1 cellular context compared by ENCODE assay signal in the genomic region with DNA sequence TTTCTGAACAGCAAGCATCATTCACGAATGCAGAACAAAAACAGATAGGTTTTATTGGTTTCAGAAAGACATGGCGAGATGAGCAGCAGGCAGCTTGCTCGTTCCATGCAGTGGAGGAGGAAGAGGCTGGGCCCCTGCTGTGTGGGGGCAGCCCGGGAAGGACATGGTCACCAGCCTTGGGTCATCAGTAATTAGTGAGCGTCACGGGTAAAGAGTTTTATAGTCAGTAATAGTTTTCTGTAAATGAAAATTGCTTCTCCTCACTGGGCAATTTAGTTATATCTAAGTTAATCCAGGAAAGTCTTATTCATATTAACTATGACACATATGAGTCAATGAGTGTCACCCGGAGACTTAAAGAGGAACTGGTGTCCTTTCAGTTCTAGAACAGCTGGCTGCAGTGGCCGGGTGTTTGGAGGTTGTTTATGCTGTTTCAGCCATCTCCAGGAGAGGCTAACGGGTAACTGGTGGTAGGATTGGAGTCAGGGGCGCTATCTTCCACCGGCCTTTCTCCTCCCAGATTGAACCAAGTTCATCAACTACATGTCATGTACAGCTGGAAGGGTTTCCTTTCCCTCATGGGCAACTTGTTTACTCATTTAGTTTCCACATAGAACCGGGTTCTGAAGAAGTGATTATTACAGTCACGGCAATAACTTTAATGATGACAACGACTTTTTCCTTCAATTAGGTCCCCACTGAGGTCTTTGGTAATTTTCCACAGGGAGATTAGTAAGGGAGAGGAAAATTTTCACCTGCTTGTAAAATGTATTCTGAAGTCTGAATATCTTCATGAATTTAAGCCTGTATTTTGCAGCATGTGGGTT.
TF ChIP-seq lines count a peak whose summit lies in the region.

No MANE protein-coding gene starts in this region.

TF ChIP-seq in GM12878, 131 proteins besides CTCF, POLR2A, EP300 and RAD21 (continued from another document and continues in another):
- TF ChIP-seq MTA2 (IDR thresholded peaks at IDR 0.05; ENCODE audit: low read depth) (peak; percentile 89), SPI1 (IDR thresholded peaks at IDR 0.05; ENCODE audit: borderline replicate concordance, insufficient read depth, low read depth, low read length) (peak; percentile 98), TCF12 (IDR thresholded peaks at IDR 0.05; ENCODE audit: low read depth, low read length) (peak; percentile 99), STAT1 (conservative IDR thresholded peaks at IDR 0.05) (no peak), FOXM1 (IDR thresholded peaks at IDR 0.05; ENCODE audit: low read depth, low read length) (peak; percentile 75), YY1 (IDR thresholded peaks at IDR 0.05; ENCODE audit: low read depth, low read length) (0 out of 2 replicates have a peak, but pooled peaks have one; percentile 50), MEF2B (IDR thresholded peaks at IDR 0.05; ENCODE audit: partially characterized antibody, poor library complexity, severe bottlenecking) (no peak), RBBP5 (conservative IDR thresholded peaks at IDR 0.05) (peak; percentile 59; the same call in 1 of the 2 replicates), CREB1 (IDR thresholded peaks at IDR 0.05; ENCODE audit: low read depth) (no peak; the same call in 1 of the 2 replicates), ZNF24 (IDR thresholded peaks at IDR 0.05) (no peak), SUPT20H (IDR thresholded peaks at IDR 0.05; ENCODE audit: borderline replicate concordance, control insufficient read depth, low read depth, low read length) (no peak), NFIC (IDR thresholded peaks at IDR 0.05; ENCODE audit: low read depth, low read length) (peak; percentile 86), NR2C1 (IDR thresholded peaks at IDR 0.05) (no peak), MEF2A (IDR thresholded peaks at IDR 0.05; ENCODE audit: insufficient read depth, low read depth, low read length) (no peak), BRCA1 (IDR thresholded peaks at IDR 0.05; ENCODE audit: low read depth, low read length) (no peak), CBFB (IDR thresholded peaks at IDR 0.05; ENCODE audit: low read depth) (peak; percentile 41; the same call in 1 of the 2 replicates), EGR1 (IDR thresholded peaks at IDR 0.05; ENCODE audit: borderline replicate concordance in 1 of 2, low read depth in 2 of 2, low read length in 2 of 2) (no peak), IRF4 (IDR thresholded peaks at IDR 0.05; ENCODE audit: low read depth, low read length) (peak; percentile 93), NRF1 (conservative IDR thresholded peaks at IDR 0.05; ENCODE audit: low read depth, low read length) (no peak), NBN (IDR thresholded peaks at IDR 0.05) (peak; percentile 54; the same call in 1 of the 2 replicates), POU2F2 (IDR thresholded peaks at IDR 0.05; ENCODE audit: borderline replicate concordance, low read depth, low read length) (peak; percentile 76; the same call in 2 of the 3 replicates), ASH2L (IDR thresholded peaks at IDR 0.05; ENCODE audit: borderline replicate concordance, low read depth) (no peak), GABPA (IDR thresholded peaks at IDR 0.05; ENCODE audit: low read depth) (no peak), DPF2 (IDR thresholded peaks at IDR 0.05) (peak; percentile 96), EED (IDR thresholded peaks at IDR 0.05; ENCODE audit: low read depth) (peak; percentile 59; the same call in 1 of the 2 replicates), MYC (IDR thresholded peaks at IDR 0.05; ENCODE audit: insufficient read depth, insufficient read length, insufficient replicate concordance, low read length, severe bottlenecking) (no peak), IKZF1 (conservative IDR thresholded peaks at IDR 0.05) (peak; percentile 63), IKZF2 (IDR thresholded peaks at IDR 0.05) (peak; percentile 58 to 68; a peak in 2 of 4 replicates), PAX5 (IDR thresholded peaks at IDR 0.05; ENCODE audit: borderline replicate concordance, low read depth, low read length) (peak; percentile 86), MYB (IDR thresholded peaks at IDR 0.05; ENCODE audit: borderline replicate concordance, low read depth, low read length) (no peak), CREM (IDR thresholded peaks at IDR 0.05; ENCODE audit: low read depth) (peak; percentile 80), JUNB (IDR thresholded peaks at IDR 0.05) (peak; percentile 97), JUND (IDR thresholded peaks at IDR 0.05; ENCODE audit: low read depth, low read length) (peak; percentile 65), SREBF1 (IDR thresholded peaks at IDR 0.05; ENCODE audit: low read length) (no peak), GATAD2B (conservative IDR thresholded peaks at IDR 0.05; ENCODE audit: low read depth) (no peak), ZNF217 (IDR thresholded peaks at IDR 0.05) (0 out of 2 replicates have a peak, but pooled peaks have one; percentile 37)
- TF ChIP-seq, protein P1, sequence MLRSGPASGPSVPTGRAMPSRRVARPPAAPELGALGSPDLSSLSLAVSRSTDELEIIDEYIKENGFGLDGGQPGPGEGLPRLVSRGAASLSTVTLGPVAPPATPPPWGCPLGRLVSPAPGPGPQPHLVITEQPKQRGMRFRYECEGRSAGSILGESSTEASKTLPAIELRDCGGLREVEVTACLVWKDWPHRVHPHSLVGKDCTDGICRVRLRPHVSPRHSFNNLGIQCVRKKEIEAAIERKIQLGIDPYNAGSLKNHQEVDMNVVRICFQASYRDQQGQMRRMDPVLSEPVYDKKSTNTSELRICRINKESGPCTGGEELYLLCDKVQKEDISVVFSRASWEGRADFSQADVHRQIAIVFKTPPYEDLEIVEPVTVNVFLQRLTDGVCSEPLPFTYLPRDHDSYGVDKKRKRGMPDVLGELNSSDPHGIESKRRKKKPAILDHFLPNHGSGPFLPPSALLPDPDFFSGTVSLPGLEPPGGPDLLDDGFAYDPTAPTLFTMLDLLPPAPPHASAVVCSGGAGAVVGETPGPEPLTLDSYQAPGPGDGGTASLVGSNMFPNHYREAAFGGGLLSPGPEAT (IDR thresholded peaks at IDR 0.05; ENCODE audit: low read depth) = peak; percentile 70
- TF ChIP-seq, protein P2, sequence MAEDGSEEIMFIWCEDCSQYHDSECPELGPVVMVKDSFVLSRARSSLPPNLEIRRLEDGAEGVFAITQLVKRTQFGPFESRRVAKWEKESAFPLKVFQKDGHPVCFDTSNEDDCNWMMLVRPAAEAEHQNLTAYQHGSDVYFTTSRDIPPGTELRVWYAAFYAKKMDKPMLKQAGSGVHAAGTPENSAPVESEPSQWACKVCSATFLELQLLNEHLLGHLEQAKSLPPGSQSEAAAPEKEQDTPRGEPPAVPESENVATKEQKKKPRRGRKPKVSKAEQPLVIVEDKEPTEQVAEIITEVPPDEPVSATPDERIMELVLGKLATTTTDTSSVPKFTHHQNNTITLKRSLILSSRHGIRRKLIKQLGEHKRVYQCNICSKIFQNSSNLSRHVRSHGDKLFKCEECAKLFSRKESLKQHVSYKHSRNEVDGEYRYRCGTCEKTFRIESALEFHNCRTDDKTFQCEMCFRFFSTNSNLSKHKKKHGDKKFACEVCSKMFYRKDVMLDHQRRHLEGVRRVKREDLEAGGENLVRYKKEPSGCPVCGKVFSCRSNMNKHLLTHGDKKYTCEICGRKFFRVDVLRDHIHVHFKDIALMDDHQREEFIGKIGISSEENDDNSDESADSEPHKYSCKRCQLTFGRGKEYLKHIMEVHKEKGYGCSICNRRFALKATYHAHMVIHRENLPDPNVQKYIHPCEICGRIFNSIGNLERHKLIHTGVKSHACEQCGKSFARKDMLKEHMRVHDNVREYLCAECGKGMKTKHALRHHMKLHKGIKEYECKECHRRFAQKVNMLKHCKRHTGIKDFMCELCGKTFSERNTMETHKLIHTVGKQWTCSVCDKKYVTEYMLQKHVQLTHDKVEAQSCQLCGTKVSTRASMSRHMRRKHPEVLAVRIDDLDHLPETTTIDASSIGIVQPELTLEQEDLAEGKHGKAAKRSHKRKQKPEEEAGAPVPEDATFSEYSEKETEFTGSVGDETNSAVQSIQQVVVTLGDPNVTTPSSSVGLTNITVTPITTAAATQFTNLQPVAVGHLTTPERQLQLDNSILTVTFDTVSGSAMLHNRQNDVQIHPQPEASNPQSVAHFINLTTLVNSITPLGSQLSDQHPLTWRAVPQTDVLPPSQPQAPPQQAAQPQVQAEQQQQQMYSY (CRISPR knock-in tag; IDR thresholded peaks at IDR 0.05) = no peak
- TF ChIP-seq, protein P3, sequence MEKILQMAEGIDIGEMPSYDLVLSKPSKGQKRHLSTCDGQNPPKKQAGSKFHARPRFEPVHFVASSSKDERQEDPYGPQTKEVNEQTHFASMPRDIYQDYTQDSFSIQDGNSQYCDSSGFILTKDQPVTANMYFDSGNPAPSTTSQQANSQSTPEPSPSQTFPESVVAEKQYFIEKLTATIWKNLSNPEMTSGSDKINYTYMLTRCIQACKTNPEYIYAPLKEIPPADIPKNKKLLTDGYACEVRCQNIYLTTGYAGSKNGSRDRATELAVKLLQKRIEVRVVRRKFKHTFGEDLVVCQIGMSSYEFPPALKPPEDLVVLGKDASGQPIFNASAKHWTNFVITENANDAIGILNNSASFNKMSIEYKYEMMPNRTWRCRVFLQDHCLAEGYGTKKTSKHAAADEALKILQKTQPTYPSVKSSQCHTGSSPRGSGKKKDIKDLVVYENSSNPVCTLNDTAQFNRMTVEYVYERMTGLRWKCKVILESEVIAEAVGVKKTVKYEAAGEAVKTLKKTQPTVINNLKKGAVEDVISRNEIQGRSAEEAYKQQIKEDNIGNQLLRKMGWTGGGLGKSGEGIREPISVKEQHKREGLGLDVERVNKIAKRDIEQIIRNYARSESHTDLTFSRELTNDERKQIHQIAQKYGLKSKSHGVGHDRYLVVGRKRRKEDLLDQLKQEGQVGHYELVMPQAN (conservative IDR thresholded peaks at IDR 0.05) = no peak
- TF ChIP-seq, protein P4, sequence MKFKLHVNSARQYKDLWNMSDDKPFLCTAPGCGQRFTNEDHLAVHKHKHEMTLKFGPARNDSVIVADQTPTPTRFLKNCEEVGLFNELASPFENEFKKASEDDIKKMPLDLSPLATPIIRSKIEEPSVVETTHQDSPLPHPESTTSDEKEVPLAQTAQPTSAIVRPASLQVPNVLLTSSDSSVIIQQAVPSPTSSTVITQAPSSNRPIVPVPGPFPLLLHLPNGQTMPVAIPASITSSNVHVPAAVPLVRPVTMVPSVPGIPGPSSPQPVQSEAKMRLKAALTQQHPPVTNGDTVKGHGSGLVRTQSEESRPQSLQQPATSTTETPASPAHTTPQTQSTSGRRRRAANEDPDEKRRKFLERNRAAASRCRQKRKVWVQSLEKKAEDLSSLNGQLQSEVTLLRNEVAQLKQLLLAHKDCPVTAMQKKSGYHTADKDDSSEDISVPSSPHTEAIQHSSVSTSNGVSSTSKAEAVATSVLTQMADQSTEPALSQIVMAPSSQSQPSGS (IDR thresholded peaks at IDR 0.05; ENCODE audit: low read length) = peak; percentile 86
- TF ChIP-seq, protein P5, sequence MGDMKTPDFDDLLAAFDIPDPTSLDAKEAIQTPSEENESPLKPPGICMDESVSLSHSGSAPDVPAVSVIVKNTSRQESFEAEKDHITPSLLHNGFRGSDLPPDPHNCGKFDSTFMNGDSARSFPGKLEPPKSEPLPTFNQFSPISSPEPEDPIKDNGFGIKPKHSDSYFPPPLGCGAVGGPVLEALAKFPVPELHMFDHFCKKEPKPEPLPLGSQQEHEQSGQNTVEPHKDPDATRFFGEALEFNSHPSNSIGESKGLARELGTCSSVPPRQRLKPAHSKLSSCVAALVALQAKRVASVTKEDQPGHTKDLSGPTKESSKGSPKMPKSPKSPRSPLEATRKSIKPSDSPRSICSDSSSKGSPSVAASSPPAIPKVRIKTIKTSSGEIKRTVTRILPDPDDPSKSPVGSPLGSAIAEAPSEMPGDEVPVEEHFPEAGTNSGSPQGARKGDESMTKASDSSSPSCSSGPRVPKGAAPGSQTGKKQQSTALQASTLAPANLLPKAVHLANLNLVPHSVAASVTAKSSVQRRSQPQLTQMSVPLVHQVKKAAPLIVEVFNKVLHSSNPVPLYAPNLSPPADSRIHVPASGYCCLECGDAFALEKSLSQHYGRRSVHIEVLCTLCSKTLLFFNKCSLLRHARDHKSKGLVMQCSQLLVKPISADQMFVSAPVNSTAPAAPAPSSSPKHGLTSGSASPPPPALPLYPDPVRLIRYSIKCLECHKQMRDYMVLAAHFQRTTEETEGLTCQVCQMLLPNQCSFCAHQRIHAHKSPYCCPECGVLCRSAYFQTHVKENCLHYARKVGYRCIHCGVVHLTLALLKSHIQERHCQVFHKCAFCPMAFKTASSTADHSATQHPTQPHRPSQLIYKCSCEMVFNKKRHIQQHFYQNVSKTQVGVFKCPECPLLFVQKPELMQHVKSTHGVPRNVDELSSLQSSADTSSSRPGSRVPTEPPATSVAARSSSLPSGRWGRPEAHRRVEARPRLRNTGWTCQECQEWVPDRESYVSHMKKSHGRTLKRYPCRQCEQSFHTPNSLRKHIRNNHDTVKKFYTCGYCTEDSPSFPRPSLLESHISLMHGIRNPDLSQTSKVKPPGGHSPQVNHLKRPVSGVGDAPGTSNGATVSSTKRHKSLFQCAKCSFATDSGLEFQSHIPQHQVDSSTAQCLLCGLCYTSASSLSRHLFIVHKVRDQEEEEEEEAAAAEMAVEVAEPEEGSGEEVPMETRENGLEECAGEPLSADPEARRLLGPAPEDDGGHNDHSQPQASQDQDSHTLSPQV (IDR thresholded peaks at IDR 0.05) = no peak
- TF ChIP-seq, protein P6, sequence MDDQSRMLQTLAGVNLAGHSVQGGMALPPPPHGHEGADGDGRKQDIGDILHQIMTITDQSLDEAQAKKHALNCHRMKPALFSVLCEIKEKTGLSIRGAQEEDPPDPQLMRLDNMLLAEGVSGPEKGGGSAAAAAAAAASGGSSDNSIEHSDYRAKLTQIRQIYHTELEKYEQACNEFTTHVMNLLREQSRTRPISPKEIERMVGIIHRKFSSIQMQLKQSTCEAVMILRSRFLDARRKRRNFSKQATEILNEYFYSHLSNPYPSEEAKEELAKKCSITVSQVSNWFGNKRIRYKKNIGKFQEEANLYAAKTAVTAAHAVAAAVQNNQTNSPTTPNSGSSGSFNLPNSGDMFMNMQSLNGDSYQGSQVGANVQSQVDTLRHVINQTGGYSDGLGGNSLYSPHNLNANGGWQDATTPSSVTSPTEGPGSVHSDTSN (IDR thresholded peaks at IDR 0.05; ENCODE audit: insufficient replicate concordance, low read depth, low read length) = peak; percentile 50
- TF ChIP-seq, protein P7, sequence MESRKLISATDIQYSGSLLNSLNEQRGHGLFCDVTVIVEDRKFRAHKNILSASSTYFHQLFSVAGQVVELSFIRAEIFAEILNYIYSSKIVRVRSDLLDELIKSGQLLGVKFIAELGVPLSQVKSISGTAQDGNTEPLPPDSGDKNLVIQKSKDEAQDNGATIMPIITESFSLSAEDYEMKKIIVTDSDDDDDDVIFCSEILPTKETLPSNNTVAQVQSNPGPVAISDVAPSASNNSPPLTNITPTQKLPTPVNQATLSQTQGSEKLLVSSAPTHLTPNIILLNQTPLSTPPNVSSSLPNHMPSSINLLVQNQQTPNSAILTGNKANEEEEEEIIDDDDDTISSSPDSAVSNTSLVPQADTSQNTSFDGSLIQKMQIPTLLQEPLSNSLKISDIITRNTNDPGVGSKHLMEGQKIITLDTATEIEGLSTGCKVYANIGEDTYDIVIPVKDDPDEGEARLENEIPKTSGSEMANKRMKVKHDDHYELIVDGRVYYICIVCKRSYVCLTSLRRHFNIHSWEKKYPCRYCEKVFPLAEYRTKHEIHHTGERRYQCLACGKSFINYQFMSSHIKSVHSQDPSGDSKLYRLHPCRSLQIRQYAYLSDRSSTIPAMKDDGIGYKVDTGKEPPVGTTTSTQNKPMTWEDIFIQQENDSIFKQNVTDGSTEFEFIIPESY (IDR thresholded peaks at IDR 0.05) = no peak
- TF ChIP-seq, protein P8, sequence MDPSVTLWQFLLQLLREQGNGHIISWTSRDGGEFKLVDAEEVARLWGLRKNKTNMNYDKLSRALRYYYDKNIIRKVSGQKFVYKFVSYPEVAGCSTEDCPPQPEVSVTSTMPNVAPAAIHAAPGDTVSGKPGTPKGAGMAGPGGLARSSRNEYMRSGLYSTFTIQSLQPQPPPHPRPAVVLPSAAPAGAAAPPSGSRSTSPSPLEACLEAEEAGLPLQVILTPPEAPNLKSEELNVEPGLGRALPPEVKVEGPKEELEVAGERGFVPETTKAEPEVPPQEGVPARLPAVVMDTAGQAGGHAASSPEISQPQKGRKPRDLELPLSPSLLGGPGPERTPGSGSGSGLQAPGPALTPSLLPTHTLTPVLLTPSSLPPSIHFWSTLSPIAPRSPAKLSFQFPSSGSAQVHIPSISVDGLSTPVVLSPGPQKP (IDR thresholded peaks at IDR 0.05; ENCODE audit: low read depth, low read length) = no peak
